ENCODE assay signal across 8 cellular contexts in the genomic region with DNA sequence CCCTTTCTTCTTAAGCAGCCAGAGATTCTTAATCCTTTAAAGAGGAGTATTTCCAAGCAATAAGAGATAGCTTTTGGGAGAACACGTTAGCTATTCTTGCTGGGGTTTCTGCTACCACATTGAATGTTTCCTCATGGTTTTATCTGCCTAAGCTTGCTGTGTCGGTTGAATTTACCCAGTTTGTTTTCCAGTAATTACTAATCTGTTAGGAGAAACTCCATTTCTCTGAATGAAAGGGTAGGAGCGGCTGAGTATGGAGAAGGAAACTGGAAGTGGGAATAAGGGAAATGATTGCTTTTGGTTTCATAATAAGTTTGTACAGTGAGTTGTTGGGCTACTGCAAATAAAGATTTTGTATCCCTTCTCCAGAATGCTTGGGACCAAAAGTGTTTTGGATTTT. TPM values are rescaled to one million over a fixed set of nuclear protein-coding genes. Genes with fewer than 3 reads are reported as not detected.
DNase-seq lines count a peak whose midpoint lies in the region; ATAC-seq and TF ChIP-seq lines count a peak whose summit lies in the region.

No MANE protein-coding gene starts in this region.

- DNase-seq in GM03348 (ENCODE audit: low spot score) (peak; percentile 17), Panc1 (ENCODE audit: low read depth, low spot score) (no peak), epithelial cell of proximal tubule (ENCODE audit: low read depth) (no peak), psoas muscle (no peak), HuH-7.5 (ENCODE audit: low spot score) (no peak), amygdala (lab: John Stamatoyannopoulos, UW) (no peak)

- WGBS in psoas muscle, 3 donors, result 3 to 12% (median 3%) methylated on average over 3 of the region's 3 CpGs

- H3K27ac ChIP-seq in Panc1 (ENCODE audit: low read length), result peak overlapping the region; percentile 17
- H3K27ac ChIP-seq in psoas muscle, result peak overlapping the region; percentile 99

- H3K27me3 ChIP-seq in Panc1 (ENCODE audit: control insufficient read depth, insufficient read depth, low read length) (no peaks in the 10 kb centered on the region), psoas muscle (ENCODE audit: insufficient read depth in 3 of 3, low read length in 2 of 3) (no peaks in the 10 kb centered on the region)

- in situ Hi-C loops in Panc1 (cut with HindIII; ENCODE audit: low pct_unique_long_range_greater_than_20kb, low sequenced_read_pairs), result no loop called here

- H3K9me3 ChIP-seq in Panc1 (ENCODE audit: control insufficient read depth, insufficient read depth, low read depth, low read length), result no peaks in the 10 kb centered on the region
- no peaks in the 10 kb centered on the region for H3K9me3 ChIP-seq in psoas muscle

- H3K36me3 ChIP-seq in Panc1 (ENCODE audit: control insufficient read depth, insufficient read depth, low read length) (no peaks in the 10 kb centered on the region; the same call in 1 of the 2 replicates), psoas muscle (ENCODE audit: insufficient read depth in 1 of 2, low read depth in 1 of 2) (peaks cover 0 to 3% of the 10 kb centered on the region in 2 donors)

- H3K4me3 ChIP-seq in Panc1 (ENCODE audit: low read depth in 2 of 2, low read length in 2 of 2) (peak overlapping the region; percentile 57 to 60), epithelial cell of proximal tubule (ENCODE audit: low read depth, low read length) (peak overlapping the region; percentile 75), psoas muscle (peak overlapping the region; percentile 95)

- H3K4me1 ChIP-seq in Panc1 (ENCODE audit: control insufficient read depth, insufficient read depth, low read length) (peaks cover 3% of the 10 kb centered on the region; the same call in 1 of the 2 replicates), psoas muscle (peaks cover 46% of the 10 kb centered on the region)

- intact Hi-C loops in Panc1 (cut with micrococcal nuclease; ENCODE audit: unreplicated experiment), result loop anchor here (5.0 kb wide), 1 partner anchor 224 kb away; no protein-coding TSS in a partner anchor
- intact Hi-C loops in psoas muscle (cut with DNase I), result loop anchor here (2.0 to 10.0 kb wide), 4 partner anchors 134 to 321 kb away; a partner anchor contains a TSS

- ATAC-seq in Panc1 (no peak), psoas muscle (no peak), GM21528 (IDR thresholded peaks at IDR 0.05; ENCODE audit: low FRiP score, unreplicated experiment) (no peak), HG02759 (IDR thresholded peaks at IDR 0.05; ENCODE audit: unreplicated experiment) (no peak)

- no TSS peak for BruUV-seq in Panc1 (replicated peaks; lab: Mats Ljungman, UMichigan)

- POLR2A ChIA-PET in Panc1 (lab: Charles Lee), result no interaction called here

- TF ChIP-seq CTCF in Panc1 (IDR thresholded peaks at IDR 0.05) (no peak), epithelial cell of proximal tubule (conservative IDR thresholded peaks at IDR 0.05; ENCODE audit: low read depth, low read length) (no peak), psoas muscle (IDR thresholded peaks at IDR 0.05) (no peak)

- CTCF ChIA-PET in Panc1 (lab: Charles Lee), result no interaction called here

RNA-seq across cellular contexts. Expression of a gene that starts 1.2 kb away (rescaled TPM):
- total RNA-seq in Panc1 (2021; ENCODE audit: unreplicated experiment) (2.3 TPM), epithelial cell of proximal tubule (3.0 and 7.1 TPM in 2 replicates), psoas muscle (10 to 100 TPM in 3 of 4 donors, 1 to 10 TPM in 1; 9.0 to 32.3 (median 16.8) TPM)
- 0.56 TPM for polyA plus RNA-seq in Panc1 (2012; ENCODE audit: insufficient read length)
- polyA plus RNA-seq in psoas muscle, result 1 to 10 TPM; 2.2 to 4.6 (median 3.2) TPM
